In the genomic region with DNA sequence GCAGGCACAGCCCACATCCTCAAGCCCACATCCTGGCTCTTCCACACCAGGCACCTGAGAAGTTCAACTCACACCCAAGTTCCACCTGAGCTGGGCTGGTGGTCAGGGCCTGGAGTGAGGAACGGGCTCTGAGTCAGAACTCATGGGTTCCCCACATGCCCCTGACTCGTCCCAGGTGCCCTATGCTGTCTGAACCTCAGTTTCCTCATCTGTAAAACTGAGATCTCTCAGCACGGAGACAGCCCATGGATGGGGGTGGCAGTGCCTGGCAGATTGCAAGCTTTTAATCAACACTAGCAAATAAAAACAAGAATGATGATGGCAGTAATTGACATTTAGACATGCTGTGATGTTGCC, we compare ENCODE assay signal across 21 cellular contexts.
DNase-seq lines count a peak whose midpoint lies in the region; ATAC-seq and TF ChIP-seq lines count a peak whose summit lies in the region.
"Had no signal": no experiment of that assay in that cellular context is flagged by ENCODE, and none has a peak within 500 bp of the region (broad histone marks: within the 10 kb centered on the region; RNA-seq: fewer than 3 reads in every experiment).

No MANE protein-coding gene starts in this region.

- no peaks in the 10 kb centered on the region for H3K4me1 ChIP-seq in right atrium auricular region
- peaks cover 13% of the 10 kb centered on the region for H3K4me1 ChIP-seq in hepatocyte (ENCODE audit: insufficient read depth)
- peaks cover 0 to 13% (median 0%) of the 10 kb centered on the region in 6 donors for H3K4me1 ChIP-seq in spleen
- H3K4me1 ChIP-seq in esophagus squamous epithelium: peaks cover 0 to 16% (median 3%) of the 10 kb centered on the region in 3 donors
- H3K4me1 ChIP-seq in sigmoid colon: peaks cover 0 to 10% (median 0%) of the 10 kb centered on the region in 4 donors

- H3K27ac ChIP-seq in right atrium auricular region: no peak overlapping the region
- H3K27ac ChIP-seq in hepatocyte: peak overlapping the region; percentile 61
- H3K27ac ChIP-seq in spleen: no peak overlapping the region
- peak overlapping the region in 1 of 4 donors; percentile 3 for H3K27ac ChIP-seq in esophagus squamous epithelium
- H3K27ac ChIP-seq in sigmoid colon: no peak overlapping the region
- H3K27ac ChIP-seq: RWPE1 had no signal

- H3K4me3 ChIP-seq in right atrium auricular region: no peak overlapping the region
- H3K4me3 ChIP-seq in hepatocyte: no peak overlapping the region
- H3K4me3 ChIP-seq in spleen: no peak overlapping the region
- no peak overlapping the region for H3K4me3 ChIP-seq in esophagus squamous epithelium
- no peak overlapping the region for H3K4me3 ChIP-seq in sigmoid colon

- TF ChIP-seq POLR2A in spleen (IDR thresholded peaks at IDR 0.05) (no peak), esophagus squamous epithelium (IDR thresholded peaks at IDR 0.05) (no peak), sigmoid colon (IDR thresholded peaks at IDR 0.05) (no peak)

- H3K27me3 ChIP-seq in right atrium auricular region: no peaks in the 10 kb centered on the region
- H3K27me3 ChIP-seq in hepatocyte: no peaks in the 10 kb centered on the region
- H3K27me3 ChIP-seq in spleen (replicated peaks in 1 of 7): peaks cover 0 to 3% (median 0%) of the 10 kb centered on the region in 7 donors
- peaks cover 0 to 6% (median 0%) of the 10 kb centered on the region in 4 donors for H3K27me3 ChIP-seq in esophagus squamous epithelium
- no peaks in the 10 kb centered on the region for H3K27me3 ChIP-seq in sigmoid colon

- no peak for TF ChIP-seq EP300 in sigmoid colon (IDR thresholded peaks at IDR 0.05)

- peak; percentile 41 for DNase-seq in Right ventricle myocardium inferior (ENCODE audit: missing footprints)
- DNase-seq in right atrium auricular region (ENCODE audit: low spot score): no peak
- no peak for DNase-seq in hepatocyte (ENCODE audit: low spot score)
- peak; percentile 64 for DNase-seq in spleen
- DNase-seq in esophagus squamous epithelium (lab: John Stamatoyannopoulos, UW): no peak
- no peak for DNase-seq in NCI-H446 (lab: John Stamatoyannopoulos, UW)
- no peak for DNase-seq in sigmoid colon
- DNase-seq: 8988T; AML-193; GDM1; GOT3; HCEC 1CT; KG1; NCI-H1092 treated with DMSO at 0.1 percent for 48 hours; NCI-H1436 treated with DMSO at 0.1 percent for 48 hours; NCI-H1930; NCI-H2227 treated with DMSO at 0.1 percent for 48 hours; NCI-H774; NK-92 treated with Interleukin-12 subunit alpha and Interleukin-12 subunit beta, amount 100 ng/mL, for 24 hours had no signal

- ATAC-seq in Right ventricle myocardium inferior: no peak
- ATAC-seq: CD8-positive, alpha-beta T cell had no signal

- WGBS in hepatocyte (ENCODE audit: low lambda C conversion rate, missing lambda C conversion rate): 89% methylated on average over 3 of the region's 3 CpGs
- WGBS in spleen, 5 donors: 80 to 93% (median 87%) methylated on average over 3 of the region's 3 CpGs
- 70 to 85% methylated on average over 2 to 3 of the region's 3 CpGs for WGBS in esophagus squamous epithelium, 2 donors
- 49 to 76% methylated on average over 3 of the region's 3 CpGs for WGBS in sigmoid colon, 2 donors

- H3K36me3 ChIP-seq in right atrium auricular region (no peaks in the 10 kb centered on the region), hepatocyte (replicated peaks; ENCODE audit: insufficient read depth, low read depth) (no peaks in the 10 kb centered on the region), spleen (no peaks in the 10 kb centered on the region), esophagus squamous epithelium (no peaks in the 10 kb centered on the region), sigmoid colon (no peaks in the 10 kb centered on the region)

- TF ChIP-seq CTCF in right atrium auricular region (IDR thresholded peaks at IDR 0.05) (no peak), hepatocyte (IDR thresholded peaks at IDR 0.05; ENCODE audit: poor library complexity) (no peak), spleen (IDR thresholded peaks at IDR 0.05 in 8 of 11, conservative IDR thresholded peaks at IDR 0.05 in 3 of 11) (no peak), esophagus squamous epithelium (IDR thresholded peaks at IDR 0.05) (no peak), sigmoid colon (IDR thresholded peaks at IDR 0.05) (no peak)

- peaks cover 0 to 19% of the 10 kb centered on the region in 2 donors for H3K9me3 ChIP-seq in right atrium auricular region
- H3K9me3 ChIP-seq in hepatocyte (ENCODE audit: low read depth): no peaks in the 10 kb centered on the region
- H3K9me3 ChIP-seq in spleen: peaks cover 0 to 33% (median 27%) of the 10 kb centered on the region in 8 donors
- no peaks in the 10 kb centered on the region for H3K9me3 ChIP-seq in esophagus squamous epithelium
- H3K9me3 ChIP-seq in sigmoid colon: peaks cover 0 to 5% (median 0%) of the 10 kb centered on the region in 4 donors

- H4K20me1 ChIP-seq in hepatocyte (ENCODE audit: insufficient read depth, poor library complexity, severe bottlenecking): no peaks in the 10 kb centered on the region

- intact Hi-C loops in Right ventricle myocardium inferior (cut with DNase I) (no loop called here), spleen (cut with DNase I; ENCODE audit: low total_unique reads) (no loop called here), esophagus squamous epithelium (cut with DNase I) (no loop called here), sigmoid colon (cut with DNase I) (no loop called here)

- no peaks in the 10 kb centered on the region for H3K79me2 ChIP-seq in hepatocyte

- H2AFZ ChIP-seq in hepatocyte: no peak overlapping the region

- H3K9me2 ChIP-seq in hepatocyte (replicated peaks; ENCODE audit: insufficient read depth): no peaks in the 10 kb centered on the region

- H3K4me2 ChIP-seq in hepatocyte: no peak overlapping the region

Comparison
In these comparisons a context has a peak if more than half of its experiments do, and no peak if none do; other contexts are left out.
1. DNase-seq: peak in Right ventricle myocardium inferior (single experiment) and spleen (single experiment); none in right atrium auricular region (single experiment), hepatocyte (single experiment), esophagus squamous epithelium (single experiment), NCI-H446 (0 of 2) and sigmoid colon (single experiment).